ENCODE assay signal across 15 cellular contexts in genomic region chr11:86620796-86621575, GRCh38. TPM values are rescaled to one million over a fixed set of nuclear protein-coding genes. Genes with fewer than 3 reads are reported as not detected.
A peak's percentile ranks its signal among the peaks of the same experiment; 100 is the strongest.
DNase-seq lines count a peak whose midpoint lies in the region; ATAC-seq and TF ChIP-seq lines count a peak whose summit lies in the region.
"Had no signal": no experiment of that assay in that cellular context is flagged by ENCODE, and none has a peak within 500 bp of the region (broad histone marks: within the 10 kb centered on the region; RNA-seq: fewer than 3 reads in every experiment).

No MANE protein-coding gene starts in this region.

- ATAC-seq in heart right ventricle (peak in 4 of 8 donors; percentile 22 to 57 (median 40)), sciatic nerve (peak; percentile 92), GM18858 (IDR thresholded peaks at IDR 0.05; ENCODE audit: unreplicated experiment) (no peak), HG03108 (IDR thresholded peaks at IDR 0.05; ENCODE audit: unreplicated experiment) (no peak), HG03571 (IDR thresholded peaks at IDR 0.05; ENCODE audit: unreplicated experiment) (no peak)
- ATAC-seq: WTC11 had no signal

- no peak for TF ChIP-seq CTCF in AG10803 (conservative IDR thresholded peaks at IDR 0.05; ENCODE audit: low read length)
- no peak for TF ChIP-seq CTCF in ascending aorta (IDR thresholded peaks at IDR 0.05)
- TF ChIP-seq CTCF in heart right ventricle (IDR thresholded peaks at IDR 0.05): no peak

- H3K36me3 ChIP-seq in ascending aorta (no peaks in the 10 kb centered on the region), heart right ventricle (no peaks in the 10 kb centered on the region)

- peak overlapping the region; percentile 67 to 69 for H3K27ac ChIP-seq in ascending aorta
- H3K27ac ChIP-seq in heart right ventricle: peak overlapping the region in 9 of 10 donors; percentile 23 to 77 (median 45)

- H3K27me3 ChIP-seq in ascending aorta (no peaks in the 10 kb centered on the region), heart right ventricle (no peaks in the 10 kb centered on the region)

- WGBS in heart right ventricle, 2 donors: 46 to 62% methylated on average over 2 of the region's 2 CpGs

- H3K4me3 ChIP-seq in AG10803 (ENCODE audit: low read length) (no peak overlapping the region), ascending aorta (no peak overlapping the region), heart right ventricle (no peak overlapping the region)

- H3K4me1 ChIP-seq in ascending aorta (peaks cover 0 to 35% of the 10 kb centered on the region in 2 donors), heart right ventricle (peaks cover 3 to 66% (median 35%) of the 10 kb centered on the region in 9 donors)

- no peaks in the 10 kb centered on the region for H3K9me3 ChIP-seq in ascending aorta
- H3K9me3 ChIP-seq in heart right ventricle: no peaks in the 10 kb centered on the region

- DNase-seq in AG10803 (ENCODE audit: low read depth): peak; percentile 80
- DNase-seq in ascending aorta (ENCODE audit: low spot score in 2 of 2): no peak
- no peak for DNase-seq in heart right ventricle
- no peak for DNase-seq in sciatic nerve (ENCODE audit: low spot score)
- DNase-seq in NCI-H748 treated with DMSO at 0.1 percent for 48 hours (lab: John Stamatoyannopoulos, UW): no peak
- DNase-seq: amygdala; H9; naive B cell; NCI-H1694 treated with DMSO at 0.1 percent for 48 hours; stimulated activated CD4-positive, alpha-beta T cell treated with anti-CD3 and anti-CD28 coated beads, Interleukin-12 subunit alpha, Interleukin-12 subunit beta, amount 100 ng/mL, for 4 hours had no signal

- intact Hi-C loops in ascending aorta (cut with DNase I): no loop called here
- intact Hi-C loops in heart right ventricle (cut with DNase I): loop anchor here in 3 of 10 donors (5.0 to 10.0 kb wide), 3 partner anchors 51 to 196 kb away; partner anchors contain the start of genes ME3 (in 1 of the 3) and PRSS23 (in 1 of the 3)
- intact Hi-C loops in sciatic nerve (cut with DNase I): no loop called here

RNA-seq across cellular contexts. Expression of gene ME3, which starts 51.4 kb away (rescaled TPM):
- total RNA-seq in ascending aorta (34.2 TPM), heart right ventricle (10 to 100 TPM; 17.4 to 39.8 (median 33.7) TPM), sciatic nerve (17.5 TPM)
- 10 to 100 TPM; 17.2 to 46.8 TPM for polyA plus RNA-seq in heart right ventricle
- total RNA-seq: B cell had no signal
